In genomic region chr13:79475569-79475968, GRCh38 we compare ENCODE assay signal across 34 cellular contexts.
"Had no signal": no experiment of that assay in that cellular context is flagged by ENCODE, and none has a peak within 500 bp of the region (broad histone marks: within the 10 kb centered on the region; RNA-seq: fewer than 3 reads in every experiment).

No MANE protein-coding gene starts in this region.

- DNase-seq: Kasumi-1, MG63, MM.1S, MV-4-11, NCI-H1048, NCI-H1092, NCI-H1092 treated with DMSO at 0.1 percent for 48 hours, NCI-H1105, NCI-H1105 treated with DMSO at 0.1 percent for 48 hours, NCI-H1417, NCI-H1417 treated with DMSO at 0.1 percent for 48 hours, NCI-H1436, NCI-H1436 treated with DMSO at 0.1 percent for 48 hours, NCI-H146, NCI-H1694, NCI-H1694 treated with DMSO at 0.1 percent for 48 hours, NCI-H187, NCI-H187 treated with DMSO at 0.1 percent for 48 hours, NCI-H1930, NCI-H2029, NCI-H2029 treated with DMSO at 0.1 percent for 48 hours, NCI-H2081, NCI-H2081 treated with DMSO at 0.1 percent for 48 hours, NCI-H2107, NCI-H2171, NCI-H2171 treated with DMSO at 0.1 percent for 48 hours, NCI-H2227 treated with DMSO at 0.1 percent for 48 hours, NCI-H226, NCI-H345, NCI-H446, NCI-H446 treated with DMSO at 0.1 percent for 48 hours, NCI-H510A, NCI-H510A treated with DMSO at 0.1 percent for 48 hours, NCI-H524 treated with DMSO at 0.1 percent for 48 hours had no signal

- H3K36me3 ChIP-seq: MG63 had no signal

- H3K4me3 ChIP-seq: MG63 had no signal
